25 cellular contexts compared by ENCODE assay signal in the genomic region with DNA sequence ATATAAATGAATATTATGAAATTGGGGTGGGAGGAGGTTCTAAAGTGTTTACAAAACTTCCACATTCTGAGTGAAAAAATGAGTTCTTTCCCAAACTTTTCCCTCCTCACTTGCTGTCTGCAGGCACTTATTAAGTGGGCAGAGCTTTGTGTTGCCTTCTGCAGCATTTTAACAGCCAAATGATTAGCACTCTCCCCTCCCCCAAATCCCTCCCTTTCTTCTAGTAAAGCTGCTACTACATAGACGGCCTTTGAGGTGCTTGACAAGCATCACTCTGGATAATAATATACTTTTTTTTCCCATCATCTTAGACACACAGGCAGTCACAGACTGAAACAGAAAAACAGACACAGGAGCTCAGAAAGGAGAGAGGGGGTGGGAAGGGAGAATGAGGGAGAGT.
DNase-seq lines count a peak whose midpoint lies in the region; ATAC-seq and TF ChIP-seq lines count a peak whose summit lies in the region.
"Had no signal": no experiment of that assay in that cellular context is flagged by ENCODE, and none has a peak within 500 bp of the region (broad histone marks: within the 10 kb centered on the region; RNA-seq: fewer than 3 reads in every experiment).

No MANE protein-coding gene starts in this region.

- H3K4me3 ChIP-seq in GM23248 = no peak overlapping the region
- H3K4me3 ChIP-seq in dorsolateral prefrontal cortex = peak overlapping the region in 39 of 59 donors; percentile 30 to 69 (median 54)
- no peak overlapping the region for H3K4me3 ChIP-seq in mesendoderm (ENCODE audit: low read length)
- no peak overlapping the region for H3K4me3 ChIP-seq in naive thymus-derived CD4-positive, alpha-beta T cell (ENCODE audit: low read length)
- H3K4me3 ChIP-seq: BLaER1, GM12878 had no signal

- in situ Hi-C loops in GM23248 (cut with MboI) = no loop called here

- H2BK15ac ChIP-seq in mesendoderm (replicated peaks; ENCODE audit: low read depth) = no peak overlapping the region

- H3K9me2 ChIP-seq in GM23248 (ENCODE audit: insufficient read depth) = no peaks in the 10 kb centered on the region

- H3K4me1 ChIP-seq in GM23248 (ENCODE audit: insufficient read depth) (no peaks in the 10 kb centered on the region), mesendoderm (ENCODE audit: control insufficient read depth, low read depth, low read length) (no peaks in the 10 kb centered on the region)
- no peaks in the 10 kb centered on the region for H3K4me1 ChIP-seq in naive thymus-derived CD4-positive, alpha-beta T cell (ENCODE audit: control insufficient read depth in 2 of 2, insufficient read depth in 2 of 2, low read length in 2 of 2)
- H3K4me1 ChIP-seq: BLaER1 had no signal

- H3K27me3 ChIP-seq in GM23248 (replicated peaks; ENCODE audit: insufficient read depth) = 0 out of 2 replicates have a peak, but pooled peaks cover 5% of the 10 kb centered on the region
- no peaks in the 10 kb centered on the region for H3K27me3 ChIP-seq in dorsolateral prefrontal cortex
- no peaks in the 10 kb centered on the region for H3K27me3 ChIP-seq in mesendoderm (ENCODE audit: insufficient read depth, low read length, poor library complexity)
- H3K27me3 ChIP-seq in naive thymus-derived CD4-positive, alpha-beta T cell (ENCODE audit: control insufficient read depth in 2 of 2, insufficient read depth in 2 of 2, low read length in 2 of 2) = no peaks in the 10 kb centered on the region
- H3K27me3 ChIP-seq: BLaER1 had no signal

- no peak for DNase-seq in GM23248
- DNase-seq in NCI-H82 treated with DMSO at 0.1 percent for 48 hours (lab: John Stamatoyannopoulos, UW; ENCODE audit: unreplicated experiment) = peak; percentile 18
- DNase-seq in dorsolateral prefrontal cortex = no peak
- DNase-seq in mesendoderm = peak; percentile 15
- no peak for DNase-seq in naive thymus-derived CD4-positive, alpha-beta T cell
- DNase-seq in activated CD8-positive, alpha-beta memory T cell treated with anti-CD3 and anti-CD28 coated beads, Interleukin-2, amount 50 U/mL, for 48 hours = no peak
- no peak for DNase-seq in stimulated activated CD4-positive, alpha-beta T cell treated with anti-CD3 and anti-CD28 coated beads, Interleukin-2, amount 100 ng/mL, for 24 hours
- DNase-seq in dedifferentiated amniotic fluid mesenchymal stem cell (ENCODE audit: extremely low spot score) = no peak
- DNase-seq: ACHN; CD4-positive, alpha-beta T cell; COR-L47; DMS79 treated with DMSO at 0.1 percent for 48 hours; MV-4-11; NCI-H1694 treated with DMSO at 0.1 percent for 48 hours; NCI-H2081 treated with DMSO at 0.1 percent for 48 hours; NCI-H2171 treated with DMSO at 0.1 percent for 48 hours; NCI-H69; SIG-M5 had no signal

- H2BK5ac ChIP-seq in mesendoderm (ENCODE audit: low read length) = no peak overlapping the region

- no peak overlapping the region for H4K8ac ChIP-seq in mesendoderm (ENCODE audit: low read depth, low read length)

- H3K36me3 ChIP-seq in GM23248 (ENCODE audit: low read depth) = no peaks in the 10 kb centered on the region
- no peaks in the 10 kb centered on the region for H3K36me3 ChIP-seq in mesendoderm (ENCODE audit: control insufficient read depth, insufficient read depth, low read length)
- H3K36me3 ChIP-seq in naive thymus-derived CD4-positive, alpha-beta T cell (ENCODE audit: control insufficient read depth in 2 of 3, insufficient read depth in 3 of 3, low read length in 3 of 3) = no peaks in the 10 kb centered on the region
- H3K36me3 ChIP-seq: BLaER1 had no signal

- no peak overlapping the region for H3K18ac ChIP-seq in mesendoderm (ENCODE audit: low read length)

- H3K4me2 ChIP-seq in GM23248 (ENCODE audit: unreplicated experiment) = no peak overlapping the region
- no peak overlapping the region for H3K4me2 ChIP-seq in mesendoderm (ENCODE audit: low read length)
- H3K4me2 ChIP-seq: BLaER1 had no signal

- H3K9ac ChIP-seq in GM23248 = no peak overlapping the region
- H3K9ac ChIP-seq in mesendoderm (ENCODE audit: low read length) = no peak overlapping the region
- H3K9ac ChIP-seq: BLaER1 had no signal

- H3K9me3 Mint-ChIP-seq in naive thymus-derived CD4-positive, alpha-beta T cell = peaks cover 6 to 52% (median 21%) of the 10 kb centered on the region in 11 donors

- no peaks in the 10 kb centered on the region for H3K9me3 ChIP-seq in GM23248 (ENCODE audit: low read depth)
- no peaks in the 10 kb centered on the region for H3K9me3 ChIP-seq in naive thymus-derived CD4-positive, alpha-beta T cell (ENCODE audit: control insufficient read depth in 2 of 3, low read length in 3 of 3)
- H3K9me3 ChIP-seq: BLaER1 had no signal

- H2BK120ac ChIP-seq in mesendoderm (ENCODE audit: low read depth, low read length) = no peak overlapping the region

- no peaks in the 10 kb centered on the region for H3K79me1 ChIP-seq in mesendoderm (ENCODE audit: low read length)

- H3K56ac ChIP-seq in mesendoderm (ENCODE audit: low read length) = no peak overlapping the region

- H4K5ac ChIP-seq in mesendoderm (ENCODE audit: low read length) = no peak overlapping the region

- no peak overlapping the region for H3K4me3 Mint-ChIP-seq in naive thymus-derived CD4-positive, alpha-beta T cell
- H3K4me3 Mint-ChIP-seq: CD4-positive, alpha-beta T cell; IgD-negative memory B cell had no signal

- no peaks in the 10 kb centered on the region for H3K36me3 Mint-ChIP-seq in naive thymus-derived CD4-positive, alpha-beta T cell

- peaks cover 0 to 2% (median 0%) of the 10 kb centered on the region in 7 donors for H3K4me1 Mint-ChIP-seq in naive thymus-derived CD4-positive, alpha-beta T cell

- CTCF ChIA-PET in naive thymus-derived CD4-positive, alpha-beta T cell (lab: Charles Lee) = no interaction called here

- no peak overlapping the region for H3K4ac ChIP-seq in mesendoderm (ENCODE audit: low read depth, low read length)

- peak overlapping the region; percentile 62; the same call in 1 of the 2 replicates for H2AFZ ChIP-seq in GM23248

- H3F3A ChIP-seq in GM23248 (ENCODE audit: insufficient read depth) = no peaks in the 10 kb centered on the region

- no peak overlapping the region for H2AK5ac ChIP-seq in mesendoderm (ENCODE audit: low read length)

- no peak for TF ChIP-seq CTCF in dorsolateral prefrontal cortex (IDR thresholded peaks at IDR 0.05 in 54 of 56, conservative IDR thresholded peaks at IDR 0.05 in 2 of 56; ENCODE audit: low read depth in 1 of 56, partially characterized antibody in 56 of 56)

- H3K27ac ChIP-seq in GM23248 (no peak overlapping the region), dorsolateral prefrontal cortex (peak overlapping the region in 6 of 59 donors; percentile 4 to 61 (median 57)), mesendoderm (ENCODE audit: low read depth, low read length) (no peak overlapping the region)
- no peak overlapping the region for H3K27ac ChIP-seq in naive thymus-derived CD4-positive, alpha-beta T cell (ENCODE audit: low read depth, low read length)
- H3K27ac ChIP-seq: 22Rv1, BLaER1 had no signal

- H4K20me1 ChIP-seq in GM23248 (ENCODE audit: insufficient read depth) = no peaks in the 10 kb centered on the region
- H4K20me1 ChIP-seq: BLaER1 had no signal

- intact Hi-C loops in dorsolateral prefrontal cortex (cut with DNase I) = no loop called here
- intact Hi-C loops in naive thymus-derived CD4-positive, alpha-beta T cell (cut with micrococcal nuclease) = no loop called here

- POLR2A ChIA-PET in naive thymus-derived CD4-positive, alpha-beta T cell (lab: Charles Lee) = no interaction called here

- H3K27me3 Mint-ChIP-seq in naive thymus-derived CD4-positive, alpha-beta T cell = no peaks in the 10 kb centered on the region
- H3K27me3 Mint-ChIP-seq: CD4-positive, alpha-beta T cell; IgD-negative memory B cell had no signal

- no peaks in the 10 kb centered on the region for H3K79me2 ChIP-seq in GM23248 (ENCODE audit: insufficient read depth)
- H3K79me2 ChIP-seq in mesendoderm (ENCODE audit: control insufficient read depth, insufficient read depth, low read length) = no peaks in the 10 kb centered on the region

- ATAC-seq in naive thymus-derived CD4-positive, alpha-beta T cell = no peak
- ATAC-seq: GM12878, HCT116, Panc1, SK-N-SH treated with all-trans-retinoic acid at 6 μM for 48 hours had no signal

- no peak overlapping the region for H3K27ac Mint-ChIP-seq in naive thymus-derived CD4-positive, alpha-beta T cell
- H3K27ac Mint-ChIP-seq: CD4-positive, alpha-beta T cell; IgD-negative memory B cell had no signal

- 50 to 62% methylated on average over 1 of the region's 1 CpG for WGBS in GM23248 (ENCODE audit: low coverage in 1 of 2, low lambda C conversion rate in 2 of 2, missing lambda C conversion rate in 2 of 2), 2 experiments
- no CpG with 5 or more reads among the region's 1 CpG for WGBS in mesendoderm (ENCODE audit: extremely low coverage, insufficient coverage, low lambda C conversion rate)

- no peak overlapping the region for H3K23ac ChIP-seq in mesendoderm (ENCODE audit: low read length)

Comparison
In these comparisons a context has a peak if more than half of its experiments do, and no peak if none do; other contexts are left out.
1. DNase-seq: peak in NCI-H82 treated with DMSO at 0.1 percent for 48 hours (single experiment) and mesendoderm (single experiment); none in GM23248 (single experiment), dorsolateral prefrontal cortex (0 of 10), naive thymus-derived CD4-positive, alpha-beta T cell (0 of 9), activated CD8-positive, alpha-beta memory T cell treated with anti-CD3 and anti-CD28 coated beads, Interleukin-2, amount 50 U/mL, for 48 hours (single experiment), stimulated activated CD4-positive, alpha-beta T cell treated with anti-CD3 and anti-CD28 coated beads, Interleukin-2, amount 100 ng/mL, for 24 hours (0 of 2) and dedifferentiated amniotic fluid mesenchymal stem cell (single experiment).
2. H3K4me3 ChIP-seq: peak in dorsolateral prefrontal cortex (39 of 59); none in GM23248 (single experiment), mesendoderm (single experiment) and naive thymus-derived CD4-positive, alpha-beta T cell (single experiment).